23 cellular contexts compared by ENCODE assay signal in the genomic region with DNA sequence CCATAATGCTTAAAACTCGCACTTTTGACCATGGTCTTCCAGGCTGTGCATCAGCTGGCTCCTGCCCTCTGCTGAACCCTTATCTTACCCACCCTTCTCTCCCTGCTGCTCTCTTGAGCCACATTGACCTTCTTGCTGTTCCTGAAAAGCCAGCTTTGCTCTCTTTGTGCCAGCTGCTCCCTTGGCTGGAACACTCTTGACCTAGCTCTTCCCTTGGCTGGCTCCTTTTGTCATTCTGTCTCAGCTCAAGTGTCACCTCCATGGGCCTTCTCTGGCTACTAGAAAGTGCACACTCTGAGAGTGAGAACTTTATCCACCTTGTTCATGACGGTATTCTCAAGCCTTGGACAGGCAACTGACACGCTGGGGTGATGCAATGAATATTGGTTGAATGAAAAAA.
DNase-seq lines count a peak whose midpoint lies in the region; ATAC-seq and TF ChIP-seq lines count a peak whose summit lies in the region.
"Had no signal": no experiment of that assay in that cellular context is flagged by ENCODE, and none has a peak within 500 bp of the region (broad histone marks: within the 10 kb centered on the region; RNA-seq: fewer than 3 reads in every experiment).

No MANE protein-coding gene starts in this region.

- H3K27me3 ChIP-seq in right atrium auricular region (no peaks in the 10 kb centered on the region), trophoblast cell (ENCODE audit: insufficient read depth, low read length) (no peaks in the 10 kb centered on the region), thyroid gland (no peaks in the 10 kb centered on the region)

- H3K4me2 ChIP-seq in trophoblast cell (ENCODE audit: low read length) = no peak overlapping the region

- no peak overlapping the region for H3K4ac ChIP-seq in trophoblast cell (ENCODE audit: low read depth, low read length)

- H3K9me3 ChIP-seq in right atrium auricular region (no peaks in the 10 kb centered on the region), trophoblast cell (ENCODE audit: insufficient read depth, low read depth, low read length) (no peaks in the 10 kb centered on the region), thyroid gland (no peaks in the 10 kb centered on the region)

- peak overlapping the region; percentile 23 for H2BK12ac ChIP-seq in trophoblast cell (ENCODE audit: low read length)

- intact Hi-C loops in Right ventricle myocardium superior (cut with DNase I) (no loop called here), left ventricle myocardium superior (cut with micrococcal nuclease) (no loop called here), thyroid gland (cut with DNase I) (no loop called here)

- H3K14ac ChIP-seq in trophoblast cell (ENCODE audit: low read length) = no peak overlapping the region

- H2AK5ac ChIP-seq in trophoblast cell (ENCODE audit: low read length) = no peak overlapping the region

- no peak for TF ChIP-seq POLR2A in thyroid gland (IDR thresholded peaks at IDR 0.05)

- peak; percentile 73 for ATAC-seq in Right ventricle myocardium superior (ENCODE audit: poor library complexity)
- peak; percentile 82 for ATAC-seq in left ventricle myocardium superior
- ATAC-seq in HG02610 (IDR thresholded peaks at IDR 0.05; ENCODE audit: unreplicated experiment) = no peak
- ATAC-seq: HepG2, PC-3 had no signal

- no peak overlapping the region for H2AFZ ChIP-seq in trophoblast cell (ENCODE audit: insufficient read depth, low read length, poor library complexity)

- no peak overlapping the region for H4K91ac ChIP-seq in trophoblast cell (ENCODE audit: low read depth, low read length)

- no peaks in the 10 kb centered on the region for H3K79me2 ChIP-seq in trophoblast cell (ENCODE audit: control insufficient read depth, insufficient read depth, low read length, poor library complexity)

- no peak overlapping the region for H2BK120ac ChIP-seq in trophoblast cell (ENCODE audit: insufficient read depth, low read length, poor library complexity)

- H3K4me3 ChIP-seq in right atrium auricular region (no peak overlapping the region), trophoblast cell (ENCODE audit: low read depth, low read length) (no peak overlapping the region), thyroid gland (replicated peaks in 1 of 3) (no peak overlapping the region)

- H3K36me3 ChIP-seq in right atrium auricular region = no peaks in the 10 kb centered on the region
- no peaks in the 10 kb centered on the region for H3K36me3 ChIP-seq in trophoblast cell (ENCODE audit: control insufficient read depth in 1 of 2, insufficient read depth in 2 of 2, low read length in 2 of 2)
- H3K36me3 ChIP-seq in thyroid gland = no peaks in the 10 kb centered on the region

- H4K12ac ChIP-seq in trophoblast cell (ENCODE audit: low read depth, low read length) = no peak overlapping the region

- no peak overlapping the region for H2BK5ac ChIP-seq in trophoblast cell (ENCODE audit: low read depth, low read length, poor library complexity)

- H3K27ac ChIP-seq in right atrium auricular region (no peak overlapping the region), trophoblast cell (ENCODE audit: low read depth, low read length) (no peak overlapping the region), thyroid gland (no peak overlapping the region)

- H3K18ac ChIP-seq in trophoblast cell (ENCODE audit: low read length) = no peak overlapping the region

- peaks cover 2% of the 10 kb centered on the region for H3K79me1 ChIP-seq in trophoblast cell (ENCODE audit: low read length)

- no peak overlapping the region for H4K8ac ChIP-seq in trophoblast cell (ENCODE audit: low read depth, low read length)

- H3K9ac ChIP-seq in trophoblast cell (ENCODE audit: low read length) = no peak overlapping the region

- H3K4me1 ChIP-seq in right atrium auricular region (no peaks in the 10 kb centered on the region), trophoblast cell (ENCODE audit: control insufficient read depth in 1 of 2, insufficient read depth in 2 of 2, low read length in 2 of 2) (peaks cover 4 to 8% of the 10 kb centered on the region in 2 experiments), thyroid gland (peaks cover 4 to 5% of the 10 kb centered on the region in 2 donors)

- H3K23ac ChIP-seq in trophoblast cell (ENCODE audit: low read length) = no peak overlapping the region

- TF ChIP-seq CTCF in right atrium auricular region (IDR thresholded peaks at IDR 0.05) (no peak), thyroid gland (IDR thresholded peaks at IDR 0.05) (no peak)

- DNase-seq in Right ventricle myocardium superior (no peak), right atrium auricular region (ENCODE audit: low spot score) (no peak), left ventricle myocardium superior (no peak), trophoblast cell (no peak), thyroid gland (peak; percentile 77 to 80), SHP77 (lab: John Stamatoyannopoulos, UW) (no peak)
- no peak for DNase-seq in central memory CD4-positive, alpha-beta T cell
- DNase-seq: 8988T; CD4-positive, CD25-positive, alpha-beta regulatory T cell; DMS153; DND-41; H7; Karpas-422; NCI-H1092 treated with DMSO at 0.1 percent for 48 hours; NCI-H1436 treated with DMSO at 0.1 percent for 48 hours; NCI-H1930; NCI-H446; NCI-H524 treated with DMSO at 0.1 percent for 48 hours; NCI-H774; NK-92 treated with Interleukin-12 subunit alpha and Interleukin-12 subunit beta, amount 100 ng/mL, for 24 hours; PC-3 had no signal

- no CpG with 5 or more reads among the region's 3 CpGs for WGBS in trophoblast cell (ENCODE audit: extremely low coverage, insufficient coverage, insufficient read length)
- 52 to 62% methylated on average over 3 of the region's 3 CpGs for WGBS in thyroid gland, 2 donors

Comparison
In these comparisons a context has a peak if more than half of its experiments do, and no peak if none do; other contexts are left out.
1. DNase-seq: peak in thyroid gland (2 of 2); none in Right ventricle myocardium superior (single experiment), right atrium auricular region (single experiment), left ventricle myocardium superior (single experiment), trophoblast cell (0 of 2), SHP77 (0 of 2) and central memory CD4-positive, alpha-beta T cell (single experiment).